1 cellular context compared by ENCODE assay signal in the genomic region with DNA sequence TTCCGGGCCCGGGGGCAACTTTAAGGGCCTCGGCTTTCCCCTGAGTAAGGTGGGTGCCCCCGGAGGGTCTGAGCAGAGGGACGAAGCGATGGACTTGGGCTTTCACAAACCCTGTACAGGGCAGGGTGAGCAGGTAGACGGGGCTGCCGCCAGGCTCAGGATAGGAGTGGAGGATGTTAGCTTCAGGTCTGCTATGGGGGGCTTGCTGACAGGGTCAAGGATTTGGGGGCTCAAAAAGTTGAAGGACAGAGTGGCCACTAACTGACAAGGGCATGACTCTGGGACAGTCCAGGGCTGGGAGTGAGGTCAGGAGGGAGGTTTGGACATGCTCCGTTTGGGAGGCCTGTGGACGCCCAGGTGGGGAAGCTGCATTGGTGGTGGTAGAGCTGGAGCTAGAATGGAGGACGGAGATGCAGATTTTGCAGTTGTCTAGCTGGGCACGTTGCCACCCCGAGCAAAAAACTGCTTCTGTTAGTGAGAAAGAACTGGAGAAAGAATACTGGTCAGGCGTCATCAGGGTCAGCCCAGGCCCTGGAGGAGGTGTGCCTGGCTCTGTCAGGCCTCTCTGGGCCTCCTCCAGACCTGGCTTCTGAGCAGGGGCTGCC.
TF ChIP-seq lines count a peak whose summit lies in the region.

No MANE protein-coding gene starts in this region.

TF ChIP-seq in HepG2, 621 proteins besides CTCF, POLR2A, EP300 and RAD21:
- TF ChIP-seq TBX3 (IDR thresholded peaks at IDR 0.05; ENCODE audit: borderline replicate concordance) (no peak), ZBTB21 (CRISPR knock-in tag; IDR thresholded peaks at IDR 0.05) (no peak), ZZZ3 (CRISPR knock-in tag; IDR thresholded peaks at IDR 0.05; ENCODE audit: borderline replicate concordance) (no peak), SOX5 (CRISPR knock-in tag; IDR thresholded peaks at IDR 0.05; ENCODE audit: borderline replicate concordance) (no peak), PRMT3 (CRISPR knock-in tag; IDR thresholded peaks at IDR 0.05; ENCODE audit: borderline replicate concordance, low read depth) (no peak), PTBP1 (IDR thresholded peaks at IDR 0.05; ENCODE audit: low read depth, low read length, poor library complexity, severe bottlenecking) (no peak), ZNF660 (CRISPR knock-in tag; IDR thresholded peaks at IDR 0.05; ENCODE audit: borderline replicate concordance, low read depth) (no peak), SRSF1 (optimal IDR thresholded peaks at IDR 0.05; ENCODE audit: low read depth, low read length) (no peak), KAT8 (CRISPR knock-in tag; IDR thresholded peaks at IDR 0.05) (no peak)
- TF ChIP-seq, protein P1, sequence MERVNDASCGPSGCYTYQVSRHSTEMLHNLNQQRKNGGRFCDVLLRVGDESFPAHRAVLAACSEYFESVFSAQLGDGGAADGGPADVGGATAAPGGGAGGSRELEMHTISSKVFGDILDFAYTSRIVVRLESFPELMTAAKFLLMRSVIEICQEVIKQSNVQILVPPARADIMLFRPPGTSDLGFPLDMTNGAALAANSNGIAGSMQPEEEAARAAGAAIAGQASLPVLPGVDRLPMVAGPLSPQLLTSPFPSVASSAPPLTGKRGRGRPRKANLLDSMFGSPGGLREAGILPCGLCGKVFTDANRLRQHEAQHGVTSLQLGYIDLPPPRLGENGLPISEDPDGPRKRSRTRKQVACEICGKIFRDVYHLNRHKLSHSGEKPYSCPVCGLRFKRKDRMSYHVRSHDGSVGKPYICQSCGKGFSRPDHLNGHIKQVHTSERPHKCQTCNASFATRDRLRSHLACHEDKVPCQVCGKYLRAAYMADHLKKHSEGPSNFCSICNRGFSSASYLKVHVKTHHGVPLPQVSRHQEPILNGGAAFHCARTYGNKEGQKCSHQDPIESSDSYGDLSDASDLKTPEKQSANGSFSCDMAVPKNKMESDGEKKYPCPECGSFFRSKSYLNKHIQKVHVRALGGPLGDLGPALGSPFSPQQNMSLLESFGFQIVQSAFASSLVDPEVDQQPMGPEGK (CRISPR knock-in tag; IDR thresholded peaks at IDR 0.05): no peak
- TF ChIP-seq, protein P2, sequence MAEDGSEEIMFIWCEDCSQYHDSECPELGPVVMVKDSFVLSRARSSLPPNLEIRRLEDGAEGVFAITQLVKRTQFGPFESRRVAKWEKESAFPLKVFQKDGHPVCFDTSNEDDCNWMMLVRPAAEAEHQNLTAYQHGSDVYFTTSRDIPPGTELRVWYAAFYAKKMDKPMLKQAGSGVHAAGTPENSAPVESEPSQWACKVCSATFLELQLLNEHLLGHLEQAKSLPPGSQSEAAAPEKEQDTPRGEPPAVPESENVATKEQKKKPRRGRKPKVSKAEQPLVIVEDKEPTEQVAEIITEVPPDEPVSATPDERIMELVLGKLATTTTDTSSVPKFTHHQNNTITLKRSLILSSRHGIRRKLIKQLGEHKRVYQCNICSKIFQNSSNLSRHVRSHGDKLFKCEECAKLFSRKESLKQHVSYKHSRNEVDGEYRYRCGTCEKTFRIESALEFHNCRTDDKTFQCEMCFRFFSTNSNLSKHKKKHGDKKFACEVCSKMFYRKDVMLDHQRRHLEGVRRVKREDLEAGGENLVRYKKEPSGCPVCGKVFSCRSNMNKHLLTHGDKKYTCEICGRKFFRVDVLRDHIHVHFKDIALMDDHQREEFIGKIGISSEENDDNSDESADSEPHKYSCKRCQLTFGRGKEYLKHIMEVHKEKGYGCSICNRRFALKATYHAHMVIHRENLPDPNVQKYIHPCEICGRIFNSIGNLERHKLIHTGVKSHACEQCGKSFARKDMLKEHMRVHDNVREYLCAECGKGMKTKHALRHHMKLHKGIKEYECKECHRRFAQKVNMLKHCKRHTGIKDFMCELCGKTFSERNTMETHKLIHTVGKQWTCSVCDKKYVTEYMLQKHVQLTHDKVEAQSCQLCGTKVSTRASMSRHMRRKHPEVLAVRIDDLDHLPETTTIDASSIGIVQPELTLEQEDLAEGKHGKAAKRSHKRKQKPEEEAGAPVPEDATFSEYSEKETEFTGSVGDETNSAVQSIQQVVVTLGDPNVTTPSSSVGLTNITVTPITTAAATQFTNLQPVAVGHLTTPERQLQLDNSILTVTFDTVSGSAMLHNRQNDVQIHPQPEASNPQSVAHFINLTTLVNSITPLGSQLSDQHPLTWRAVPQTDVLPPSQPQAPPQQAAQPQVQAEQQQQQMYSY (CRISPR knock-in tag; IDR thresholded peaks at IDR 0.05): no peak
